18 cellular contexts compared by ENCODE assay signal in genomic region chr3:40078590-40078989, GRCh38.
"Had no signal": no experiment of that assay in that cellular context is flagged by ENCODE, and none has a peak within 500 bp of the region (broad histone marks: within the 10 kb centered on the region; RNA-seq: fewer than 3 reads in every experiment).

No MANE protein-coding gene starts in this region.

- H3K4me1 Mint-ChIP-seq: activated B cell treated with CpG ODN at 0.5 μM for 24 hours; activated CD4-positive, alpha-beta T cell treated with anti-CD3 and anti-CD28 coated beads, Interleukin-2, amount 10 ng/mL, durations not matched to agents 7 days and 5 days; activated naive CD8-positive, alpha-beta T cell treated with anti-CD3 and anti-CD28 coated beads for 36 hours; naive thymus-derived CD4-positive, alpha-beta T cell had no signal

- ATAC-seq: heart right ventricle; left cardiac atrium; naive thymus-derived CD4-positive, alpha-beta T cell had no signal

- H3K4me3 ChIP-seq: esophagus squamous epithelium, heart right ventricle, lung, smooth muscle cell, suprapubic skin, upper lobe of left lung had no signal

- FAIRE-seq: colon, endothelial cell of umbilical vein had no signal

- H3K27ac ChIP-seq: esophagus squamous epithelium, foreskin keratinocyte, heart right ventricle, suprapubic skin, upper lobe of left lung had no signal

- H3K9me3 ChIP-seq: esophagus squamous epithelium, suprapubic skin had no signal

- DNase-seq: activated B cell treated with CpG ODN at 0.5 μM for 24 hours; activated CD4-positive, alpha-beta T cell treated with anti-CD3 and anti-CD28 coated beads, Interleukin-2, amount 10 ng/mL, durations not matched to agents 7 days and 5 days; activated naive CD8-positive, alpha-beta T cell treated with anti-CD3 and anti-CD28 coated beads for 36 hours; esophagus squamous epithelium; foreskin keratinocyte; heart right ventricle; left cardiac atrium; naive thymus-derived CD4-positive, alpha-beta T cell; stimulated activated CD4-positive, alpha-beta T cell treated with anti-CD3 and anti-CD28 coated beads, Interleukin-4, amount 100 ng/mL, for 4 hours; stimulated activated CD8-positive, alpha-beta memory T cell treated with anti-CD3 and anti-CD28 coated beads, Interleukin-4, amount 100 ng/mL, for 48 hours; stimulated activated naive CD4-positive, alpha-beta T cell treated with Interleukin-2 at 50 U/mL for 16 hours; SW 1271 had no signal

- H3K27ac Mint-ChIP-seq: activated B cell treated with CpG ODN at 0.5 μM for 24 hours; activated CD4-positive, alpha-beta T cell treated with anti-CD3 and anti-CD28 coated beads, Interleukin-2, amount 10 ng/mL, durations not matched to agents 7 days and 5 days; activated naive CD8-positive, alpha-beta T cell treated with anti-CD3 and anti-CD28 coated beads for 36 hours; naive thymus-derived CD4-positive, alpha-beta T cell had no signal

- H3K4me1 ChIP-seq: esophagus squamous epithelium, heart right ventricle, suprapubic skin, upper lobe of left lung had no signal

- H3K27me3 ChIP-seq: esophagus squamous epithelium, foreskin keratinocyte, heart right ventricle, suprapubic skin, upper lobe of left lung had no signal

- H3K36me3 Mint-ChIP-seq: activated naive CD8-positive, alpha-beta T cell treated with anti-CD3 and anti-CD28 coated beads for 36 hours; naive thymus-derived CD4-positive, alpha-beta T cell had no signal

- H3K36me3 ChIP-seq: esophagus squamous epithelium, heart right ventricle, suprapubic skin, upper lobe of left lung had no signal

- H3K4me3 Mint-ChIP-seq: activated B cell treated with CpG ODN at 0.5 μM for 24 hours; activated CD4-positive, alpha-beta T cell treated with anti-CD3 and anti-CD28 coated beads, Interleukin-2, amount 10 ng/mL, durations not matched to agents 7 days and 5 days; activated naive CD8-positive, alpha-beta T cell treated with anti-CD3 and anti-CD28 coated beads for 36 hours; naive thymus-derived CD4-positive, alpha-beta T cell had no signal
